Comparison of ENCODE assay signal across 17 cellular contexts in genomic region chr11:129998905-129999304, GRCh38. TPM values are rescaled to one million over a fixed set of nuclear protein-coding genes. Genes with fewer than 3 reads are reported as not detected.
DNase-seq lines count a peak whose midpoint lies in the region; ATAC-seq, FAIRE-seq and TF ChIP-seq lines count a peak whose summit lies in the region.
"Had no signal": no experiment of that assay in that cellular context is flagged by ENCODE, and none has a peak within 500 bp of the region (broad histone marks: within the 10 kb centered on the region; RNA-seq: fewer than 3 reads in every experiment).

No MANE protein-coding gene starts in this region.

- H3K9me3 Mint-ChIP-seq in central memory CD8-positive, alpha-beta T cell = no peaks in the 10 kb centered on the region

- DNase-seq in central memory CD8-positive, alpha-beta T cell (ENCODE audit: low spot score in 2 of 2) = no peak
- DNase-seq in mucosa of descending colon = peak in 2 of 3 donors; percentile 28 to 32
- peak; percentile 34 for DNase-seq in small intestine
- no peak for DNase-seq in DMS79 (lab: John Stamatoyannopoulos, UW)
- no peak for DNase-seq in SKM-1 treated with dmso at 0.1 percent for 144 hours (lab: John Stamatoyannopoulos, UW; ENCODE audit: unreplicated experiment)
- no peak for DNase-seq in nucleus accumbens (lab: John Stamatoyannopoulos, UW)
- no peak for DNase-seq in NCI-H524 treated with DMSO at 0.1 percent for 48 hours (lab: John Stamatoyannopoulos, UW)
- DNase-seq: NCI-H2029, NCI-H2171, NCI-H446 treated with DMSO at 0.1 percent for 48 hours, NCI-H774 had no signal

- H3K4me3 Mint-ChIP-seq in central memory CD8-positive, alpha-beta T cell = peak overlapping the region; percentile 91

- H3K4me1 ChIP-seq in DOHH2 (ENCODE audit: control insufficient read depth, low read length) = peaks cover 72% of the 10 kb centered on the region
- peaks cover 41% of the 10 kb centered on the region for H3K4me1 ChIP-seq in mucosa of descending colon (ENCODE audit: low read depth)
- H3K4me1 ChIP-seq in small intestine (ENCODE audit: control insufficient read depth in 2 of 2, insufficient read depth in 1 of 2, low read depth in 1 of 2, low read length in 1 of 2) = peaks cover 3 to 4% of the 10 kb centered on the region in 2 donors

- H3K79me2 ChIP-seq in DOHH2 (ENCODE audit: control insufficient read depth, low read length) = peaks cover 50% of the 10 kb centered on the region

- H3F3A ChIP-seq in DOHH2 (ENCODE audit: control insufficient read depth, insufficient read depth) = peaks cover 25% of the 10 kb centered on the region

- TF ChIP-seq CTCF in DOHH2 (IDR thresholded peaks at IDR 0.05; ENCODE audit: low read depth, low read length, poor library complexity, severe bottlenecking) = no peak
- TF ChIP-seq CTCF in mucosa of descending colon (IDR thresholded peaks at IDR 0.05) = no peak

- ATAC-seq in central memory CD8-positive, alpha-beta T cell (replicated peaks; ENCODE audit: extremely low read depth, poor library complexity, severe bottlenecking) = no peak
- ATAC-seq in mucosa of descending colon = no peak
- ATAC-seq: K562, Panc1, Right ventricle myocardium inferior, SK-N-SH treated with all-trans-retinoic acid at 6 μM for 48 hours had no signal

- peaks cover 50% of the 10 kb centered on the region for H3K4me1 Mint-ChIP-seq in central memory CD8-positive, alpha-beta T cell

- peaks cover 25% of the 10 kb centered on the region for H3K36me3 ChIP-seq in DOHH2 (ENCODE audit: control insufficient read depth, low read length)
- H3K36me3 ChIP-seq in mucosa of descending colon (ENCODE audit: low read depth) = peaks cover 6% of the 10 kb centered on the region
- H3K36me3 ChIP-seq in small intestine (ENCODE audit: control insufficient read depth in 2 of 2, insufficient read depth in 2 of 2, low read length in 2 of 2) = no peaks in the 10 kb centered on the region

- peaks cover 18% of the 10 kb centered on the region for H3K36me3 Mint-ChIP-seq in central memory CD8-positive, alpha-beta T cell (ENCODE audit: insufficient read depth)

- H4K20me1 ChIP-seq in DOHH2 (ENCODE audit: control insufficient read depth, insufficient read depth, low read depth, low read length) = no peaks in the 10 kb centered on the region

- 70 to 87% (median 81%) methylated on average over 7 of the region's 7 CpGs for WGBS in small intestine, 3 donors

- H3K27ac ChIP-seq in DOHH2 (ENCODE audit: low read depth, low read length) (no peak overlapping the region), small intestine (ENCODE audit: low read depth in 1 of 2, low read length in 1 of 2) (peak overlapping the region in 1 of 2 donors; percentile 40)

- H3K9me3 ChIP-seq in DOHH2 (ENCODE audit: control insufficient read depth, insufficient read depth, low read length) (no peaks in the 10 kb centered on the region), mucosa of descending colon (no peaks in the 10 kb centered on the region), small intestine (ENCODE audit: control insufficient read depth, low read depth) (no peaks in the 10 kb centered on the region)

- no peak overlapping the region for H3K27ac Mint-ChIP-seq in central memory CD8-positive, alpha-beta T cell (ENCODE audit: low read depth)

- H3K4me3 ChIP-seq in DOHH2 (ENCODE audit: low read length) (no peak overlapping the region), mucosa of descending colon (no peak overlapping the region), small intestine (ENCODE audit: low read depth in 1 of 2, low read length in 2 of 2) (no peak overlapping the region)
- H3K4me3 ChIP-seq: K562 had no signal

- H3K27me3 ChIP-seq in DOHH2 (ENCODE audit: control insufficient read depth, low read length) = no peaks in the 10 kb centered on the region
- H3K27me3 ChIP-seq in small intestine (ENCODE audit: control insufficient read depth in 2 of 2, insufficient read depth in 2 of 2, low read length in 2 of 2) = no peaks in the 10 kb centered on the region

- intact Hi-C loops in mucosa of descending colon (cut with DNase I, micrococcal nuclease) = no loop called here

- no peaks in the 10 kb centered on the region for H3K27me3 Mint-ChIP-seq in central memory CD8-positive, alpha-beta T cell

- H3K9me2 ChIP-seq in DOHH2 (replicated peaks; ENCODE audit: control insufficient read depth, low read length) = no peaks in the 10 kb centered on the region

- H3K4me2 ChIP-seq in DOHH2 (ENCODE audit: low read length) = peak overlapping the region; percentile 31

- no peak for FAIRE-seq in small intestine (lab: Jason Lieb, UNC)
- FAIRE-seq: H1, K562 had no signal

RNA-seq across cellular contexts. Expression of gene PRDM10, which starts 3.7 kb away (rescaled TPM):
- total RNA-seq in mucosa of descending colon = 10 to 100 TPM; 12.1 to 17.9 (median 14.0) TPM
- 1 to 10 TPM; 2.7 to 3.4 (median 3.2) TPM for polyA plus RNA-seq in small intestine

Comparison
In these comparisons a context has a peak if more than half of its experiments do, and no peak if none do; other contexts are left out.
1. DNase-seq: peak in mucosa of descending colon (2 of 3) and small intestine (single experiment); none in central memory CD8-positive, alpha-beta T cell (0 of 2), DMS79 (single experiment), SKM-1 treated with dmso at 0.1 percent for 144 hours (single experiment), nucleus accumbens (0 of 56) and NCI-H524 treated with DMSO at 0.1 percent for 48 hours (single experiment).